ENCODE assay signal across 26 cellular contexts in the genomic region with DNA sequence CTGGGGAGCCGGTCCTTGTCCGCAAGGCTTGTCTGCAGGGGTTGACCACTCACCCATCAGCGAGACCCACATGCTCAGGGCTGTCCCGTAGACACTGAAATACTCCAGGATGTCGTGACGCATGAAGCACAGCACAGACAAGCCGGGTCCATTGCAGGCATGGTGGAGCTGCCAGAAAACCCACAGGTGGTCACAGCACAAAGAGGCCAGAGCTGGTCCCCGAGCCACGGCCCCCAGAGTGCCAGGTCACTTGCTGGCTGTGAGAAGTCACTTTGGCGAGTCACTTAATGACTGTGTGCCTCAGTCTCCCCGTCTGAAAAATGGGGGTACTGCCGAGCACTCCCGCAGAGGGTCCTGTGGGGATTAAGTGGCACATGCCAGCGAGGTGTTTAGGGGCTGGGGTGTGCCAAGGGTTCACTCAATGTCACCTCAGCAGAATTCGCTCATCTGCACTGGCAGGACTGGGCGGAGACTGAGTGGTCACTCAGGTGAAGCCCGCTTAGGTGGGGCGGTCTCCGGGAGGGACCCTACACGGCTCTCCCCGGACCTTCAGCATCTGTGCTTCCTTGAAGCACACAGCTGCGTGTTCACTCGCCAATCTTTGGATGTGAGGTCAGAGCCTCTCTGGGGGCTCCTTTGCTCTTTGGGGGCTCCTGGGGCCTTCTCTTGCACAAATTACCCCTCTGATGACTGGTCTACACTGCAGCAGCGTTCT. TPM values are rescaled to one million over a fixed set of nuclear protein-coding genes. Genes with fewer than 3 reads are reported as not detected.
DNase-seq lines count a peak whose midpoint lies in the region; ATAC-seq and TF ChIP-seq lines count a peak whose summit lies in the region.
"Had no signal": no experiment of that assay in that cellular context is flagged by ENCODE, and none has a peak within 500 bp of the region (broad histone marks: within the 10 kb centered on the region; RNA-seq: fewer than 3 reads in every experiment).

No MANE protein-coding gene starts in this region.

- H3K27me3 ChIP-seq in left ventricle myocardium inferior (ENCODE audit: low read depth), result peaks cover 10% of the 10 kb centered on the region

- H3K4me3 ChIP-seq in left ventricle myocardium inferior, result no peak overlapping the region
- H3K4me3 ChIP-seq: K562 had no signal

- no peak for TF ChIP-seq CTCF in left ventricle myocardium inferior (IDR thresholded peaks at IDR 0.05; ENCODE audit: borderline replicate concordance)

- DNase-seq in left cardiac atrium, result peak; percentile 11
- DNase-seq in left ventricle myocardium inferior, result no peak
- peak; percentile 60 for DNase-seq in left kidney (ENCODE audit: low read depth, low spot score)
- no peak for DNase-seq in stimulated activated naive CD8-positive, alpha-beta T cell treated with anti-CD3 and anti-CD28 coated beads, Interleukin-15, Interleukin-2, amounts not matched to agents 100 U/mL and 50 U/mL, for 24 hours
- DNase-seq in HCEC 1CT, result no peak
- DNase-seq: Calu3, DMS79 treated with DMSO at 0.1 percent for 48 hours, GF-D8, H7, HFFc6, NCI-H1105 treated with DMSO at 0.1 percent for 48 hours, NCI-H146, NCI-H2029, NCI-H446, NCI-H524 treated with DMSO at 0.1 percent for 48 hours, NCI-H774, SHP77 had no signal

- H3K36me3 ChIP-seq in left ventricle myocardium inferior, result no peaks in the 10 kb centered on the region

- ATAC-seq in left cardiac atrium, result no peak
- ATAC-seq in stimulated activated naive CD8-positive, alpha-beta T cell treated with anti-CD3 and anti-CD28 coated beads, Interleukin-15, Interleukin-2, amounts not matched to agents 100 U/mL and 50 U/mL, for 24 hours, result no peak
- ATAC-seq: K562, PC-3 had no signal

- intact Hi-C loops in left cardiac atrium (cut with DNase I) (no loop called here), left ventricle myocardium inferior (cut with micrococcal nuclease) (no loop called here)

- H3K9me3 ChIP-seq in left ventricle myocardium inferior (replicated peaks), result no peaks in the 10 kb centered on the region

- H3K27ac ChIP-seq in left ventricle myocardium inferior (replicated peaks) (no peak overlapping the region), cingulate gyrus (ENCODE audit: low read depth, low read length) (peak overlapping the region; percentile 88), temporal lobe (ENCODE audit: low read depth, low read length) (peak overlapping the region; percentile 97)

- no peaks in the 10 kb centered on the region for H3K4me1 ChIP-seq in left ventricle myocardium inferior

RNA-seq across cellular contexts. Expression of a gene that starts 4.5 kb away (rescaled TPM):
- total RNA-seq in left cardiac atrium, result not detected
- not detected for total RNA-seq in left ventricle myocardium inferior
- total RNA-seq in temporal lobe, result not detected
- total RNA-seq: A172, Calu3, H7, HFFc6, HT1080, K562, MCF 10A, PC-3, SK-MEL-5 had no signal

RNA-seq across cellular contexts. Expression of a gene that starts 14.2 kb away (rescaled TPM):
- total RNA-seq in left cardiac atrium, result 10 to 100 TPM; 13.9 to 16.7 TPM
- 6.0 TPM for total RNA-seq in left ventricle myocardium inferior
- total RNA-seq in temporal lobe, result 2.7 TPM
- total RNA-seq: HT1080, LHCN-M2, MCF 10A, PC-3 had no signal

RNA-seq across cellular contexts. Expression of a gene that starts 41.4 kb away (rescaled TPM):
- total RNA-seq in left cardiac atrium (1 to 10 TPM; 4.3 to 7.4 TPM), left ventricle myocardium inferior (2.0 TPM), temporal lobe (9.3 TPM)

Comparison
In these comparisons a context has a peak if more than half of its experiments do, and no peak if none do; other contexts are left out.
1. DNase-seq: peak in left cardiac atrium (single experiment) and left kidney (single experiment); none in left ventricle myocardium inferior (single experiment), stimulated activated naive CD8-positive, alpha-beta T cell treated with anti-CD3 and anti-CD28 coated beads, Interleukin-15, Interleukin-2, amounts not matched to agents 100 U/mL and 50 U/mL, for 24 hours (single experiment) and HCEC 1CT (single experiment).